In genomic region chr16:77974883-77975282, GRCh38 we compare ENCODE assay signal across 2 cellular contexts.
TF ChIP-seq lines count a peak whose summit lies in the region.

No MANE protein-coding gene starts in this region.

TF ChIP-seq in A549, 52 proteins besides CTCF, POLR2A, EP300 and RAD21:
- peak; percentile 80 for TF ChIP-seq REST (IDR thresholded peaks at IDR 0.05)
- TF ChIP-seq MAX (IDR thresholded peaks at IDR 0.05) = no peak
- TF ChIP-seq SREBF2 (IDR thresholded peaks at IDR 0.05) = no peak
TF ChIP-seq in A549: peak in this region for 1.

TF ChIP-seq in H1, 55 proteins besides CTCF, POLR2A, EP300 and RAD21:
- TF ChIP-seq SAP30 (IDR thresholded peaks at IDR 0.05; ENCODE audit: insufficient read depth, insufficient replicate concordance, low read length) = peak; percentile 49
- peak; percentile 14; the same call in 1 of the 2 replicates for TF ChIP-seq MAX (IDR thresholded peaks at IDR 0.05)
- peak; percentile 80 to 86; a peak in 3 of 4 replicates for TF ChIP-seq SIN3A (conservative IDR thresholded peaks at IDR 0.05 in 1 of 2, IDR thresholded peaks at IDR 0.05 in 1 of 2; ENCODE audit: low read depth in 1 of 2, low read length in 2 of 2)
- TF ChIP-seq TAF7 (optimal IDR thresholded peaks at IDR 0.05; ENCODE audit: borderline replicate concordance, low read depth, low read length) = no peak
TF ChIP-seq in H1: peak in this region for 3.
